Comparison of ENCODE assay signal across 14 cellular contexts in genomic region chr11:6608726-6609501, GRCh38. TPM values are rescaled to one million over a fixed set of nuclear protein-coding genes. Genes with fewer than 3 reads are reported as not detected.
DNase-seq lines count a peak whose midpoint lies in the region; ATAC-seq and TF ChIP-seq lines count a peak whose summit lies in the region.
"Had no signal": no experiment of that assay in that cellular context is flagged by ENCODE, and none has a peak within 500 bp of the region (broad histone marks: within the 10 kb centered on the region; RNA-seq: fewer than 3 reads in every experiment).

No MANE protein-coding gene starts in this region.

- peak overlapping the region in 3 of 10 donors; percentile 2 to 67 (median 49) for H3K4me3 Mint-ChIP-seq in naive thymus-derived CD8-positive, alpha-beta T cell

- TF ChIP-seq CTCF in heart left ventricle (IDR thresholded peaks at IDR 0.05) (no peak), ascending aorta (IDR thresholded peaks at IDR 0.05) (no peak), uterus (IDR thresholded peaks at IDR 0.05) (no peak)

- H3K4me1 Mint-ChIP-seq in naive thymus-derived CD8-positive, alpha-beta T cell, result peaks cover 19 to 45% (median 27%) of the 10 kb centered on the region in 4 donors

- peaks cover 15 to 86% (median 57%) of the 10 kb centered on the region in 12 donors for H3K4me1 ChIP-seq in heart left ventricle
- peaks cover 25 to 46% of the 10 kb centered on the region in 2 donors for H3K4me1 ChIP-seq in ascending aorta
- peaks cover 13 to 27% of the 10 kb centered on the region in 2 donors for H3K4me1 ChIP-seq in uterus

- intact Hi-C loops in heart left ventricle (cut with DNase I) (no loop called here), Right ventricle myocardium superior (cut with DNase I) (no loop called here), ascending aorta (cut with DNase I) (loop anchor here (10.0 kb wide), 1 partner anchor 1376 kb away; the partner anchor contains the start of gene EIF3F), uterus (cut with DNase I; ENCODE audit: low total_unique reads) (no loop called here)

- DNase-seq in heart left ventricle, result peak in 1 of 5 donors; percentile 7
- DNase-seq in Right ventricle myocardium superior, result no peak
- peak in 1 of 2 donors; percentile 76 for DNase-seq in ascending aorta (ENCODE audit: low spot score in 2 of 2)
- peak in 1 of 10 donors; percentile 3 for DNase-seq in naive thymus-derived CD8-positive, alpha-beta T cell
- peak in 1 of 2 donors; percentile 77 for DNase-seq in uterus
- no peak for DNase-seq in ureter (ENCODE audit: low spot score)
- no peak for DNase-seq in SIG-M5 (lab: John Stamatoyannopoulos, UW)
- no peak for DNase-seq in NCI-H1092 (lab: John Stamatoyannopoulos, UW)
- DNase-seq: NCI-H1417; NK-92 treated with Interleukin-12 subunit alpha and Interleukin-12 subunit beta, amount 100 ng/mL, for 24 hours; stimulated activated CD4-positive, alpha-beta T cell treated with anti-CD3 and anti-CD28 coated beads, Interleukin-4, amount 100 ng/mL, for 4 hours; T1000 had no signal

- no peak overlapping the region for H3K4me3 ChIP-seq in heart left ventricle
- H3K4me3 ChIP-seq in ascending aorta, result peak overlapping the region in 1 of 2 donors; percentile 95
- H3K4me3 ChIP-seq in uterus, result no peak overlapping the region

- ATAC-seq in heart left ventricle (no peak), Right ventricle myocardium superior (ENCODE audit: poor library complexity) (no peak)
- no peak for ATAC-seq in naive thymus-derived CD8-positive, alpha-beta T cell

- TF ChIP-seq POLR2A in heart left ventricle (IDR thresholded peaks at IDR 0.05), result no peak
- TF ChIP-seq POLR2A in uterus (IDR thresholded peaks at IDR 0.05), result peak in 1 of 2 donors; percentile 6

- H3K27ac Mint-ChIP-seq in naive thymus-derived CD8-positive, alpha-beta T cell, result peak overlapping the region in 7 of 10 donors; percentile 26 to 98 (median 78)

- H3K9me3 ChIP-seq in heart left ventricle, result no peaks in the 10 kb centered on the region
- no peaks in the 10 kb centered on the region for H3K9me3 ChIP-seq in ascending aorta
- no peaks in the 10 kb centered on the region for H3K9me3 ChIP-seq in uterus
- H3K9me3 ChIP-seq: BLaER1 treated with 17β-estradiol and CSF1 and Interleukin-3, amounts not matched to agents 10 nM and 100 nM had no signal

- POLR2A ChIA-PET in naive thymus-derived CD8-positive, alpha-beta T cell (lab: Charles Lee), result interaction anchor here (1.1 to 2.1 kb wide), 5 partner anchors 11 to 206 kb away, joined by 3 to 8 read pairs (median 6); partner anchors contain the start of genes MRPL17 and TPP1

- WGBS in heart left ventricle, 4 donors, result 83 to 91% (median 85%) methylated on average over 14 of the region's 14 CpGs

- H3K36me3 ChIP-seq in heart left ventricle (peaks cover 0 to 54% (median 44%) of the 10 kb centered on the region in 9 donors), ascending aorta (peaks cover 34 to 39% of the 10 kb centered on the region in 2 donors), uterus (no peaks in the 10 kb centered on the region)

- no peaks in the 10 kb centered on the region for H3K27me3 ChIP-seq in heart left ventricle
- H3K27me3 ChIP-seq in ascending aorta, result no peaks in the 10 kb centered on the region
- no peaks in the 10 kb centered on the region for H3K27me3 ChIP-seq in uterus
- H3K27me3 ChIP-seq: BLaER1 treated with 17β-estradiol and CSF1 and Interleukin-3, amounts not matched to agents 10 nM and 100 nM had no signal

- H3K9me3 Mint-ChIP-seq in naive thymus-derived CD8-positive, alpha-beta T cell, result no peaks in the 10 kb centered on the region
- H3K9me3 Mint-ChIP-seq: activated T-helper 1 cell treated with anti-CD3 and anti-CD28 coated beads, Interleukin-12 subunit alpha, Interleukin-12 subunit beta, Interleukin-2, Interleukin-4 antibody, amounts not matched to agents 30 ng/mL and 10 ng/mL and 1 ng/mL, durations not matched to agents 14 hours and 24 hours and 36 hours had no signal

- peak overlapping the region in 8 of 12 donors; percentile 2 to 99 (median 98) for H3K27ac ChIP-seq in heart left ventricle
- peak overlapping the region; percentile 95 to 97 for H3K27ac ChIP-seq in ascending aorta
- H3K27ac ChIP-seq in uterus, result peak overlapping the region; percentile 97 to 99
- H3K27ac ChIP-seq: BLaER1 treated with 17β-estradiol and CSF1 and Interleukin-3, amounts not matched to agents 10 nM and 100 nM had no signal

- H3K27me3 Mint-ChIP-seq in naive thymus-derived CD8-positive, alpha-beta T cell, result no peaks in the 10 kb centered on the region

- H3K36me3 Mint-ChIP-seq in naive thymus-derived CD8-positive, alpha-beta T cell, result peaks cover 0 to 37% (median 7%) of the 10 kb centered on the region in 3 donors

RNA-seq across cellular contexts. Expression of gene TAF10, which starts 3.1 kb away (rescaled TPM):
- total RNA-seq in heart left ventricle (100 to 1,000 TPM in 4 of 9 donors, 10 to 100 TPM in 5; 42.3 to 153 (median 99.0) TPM), Right ventricle myocardium superior (83.6 TPM), ascending aorta (76.0 TPM), uterus (100 to 1,000 TPM in 2 of 4 donors, 10 to 100 TPM in 2; 11.5 to 137 (median 67.1) TPM), ureter (176 TPM)
- polyA plus RNA-seq in heart left ventricle, result 100 to 1,000 TPM in 1 of 2 donors, 10 to 100 TPM in 1; 50.8 to 155 TPM
- total RNA-seq in naive thymus-derived CD8-positive, alpha-beta T cell, result 100 to 1,000 TPM; 107 to 116 TPM
- 100 to 1,000 TPM; 247 to 332 (median 249) TPM for polyA plus RNA-seq in naive thymus-derived CD8-positive, alpha-beta T cell

RNA-seq across cellular contexts. Expression of gene ILK, which starts 5.3 kb away (rescaled TPM):
- 100 to 1,000 TPM; 177 to 259 (median 222) TPM for total RNA-seq in heart left ventricle
- polyA plus RNA-seq in heart left ventricle, result 100 to 1,000 TPM; 220 to 288 TPM
- 191 TPM for total RNA-seq in Right ventricle myocardium superior
- 183 TPM for total RNA-seq in ascending aorta
- total RNA-seq in naive thymus-derived CD8-positive, alpha-beta T cell, result 10 to 100 TPM; 88.5 to 93.5 TPM
- 10 to 100 TPM; 63.7 to 72.5 (median 68.5) TPM for polyA plus RNA-seq in naive thymus-derived CD8-positive, alpha-beta T cell
- total RNA-seq in uterus, result 100 to 1,000 TPM; 205 to 336 (median 279) TPM
- total RNA-seq in ureter, result 192 TPM

RNA-seq across cellular contexts. Expression of gene RRP8, which starts 5.5 kb away (rescaled TPM):
- total RNA-seq in heart left ventricle (10 to 100 TPM; 11.2 to 23.5 (median 18.0) TPM), Right ventricle myocardium superior (19.8 TPM), ascending aorta (9.2 TPM), uterus (10 to 100 TPM; 12.6 to 41.2 (median 26.9) TPM), ureter (28.0 TPM)
- 10 to 100 TPM; 16.6 to 17.4 TPM for polyA plus RNA-seq in heart left ventricle
- 10 to 100 TPM; 35.3 to 35.7 TPM for total RNA-seq in naive thymus-derived CD8-positive, alpha-beta T cell
- polyA plus RNA-seq in naive thymus-derived CD8-positive, alpha-beta T cell, result 10 to 100 TPM; 17.8 to 25.9 (median 20.9) TPM

RNA-seq across cellular contexts. Expression of gene TPP1, which starts 10.3 kb away (rescaled TPM):
- 100 to 1,000 TPM in 2 of 9 donors, 10 to 100 TPM in 7; 48.7 to 169 (median 81.2) TPM for total RNA-seq in heart left ventricle
- 10 to 100 TPM; 38.5 to 39.5 TPM for polyA plus RNA-seq in heart left ventricle
- total RNA-seq in Right ventricle myocardium superior, result 71.5 TPM
- total RNA-seq in ascending aorta, result 96.7 TPM
- total RNA-seq in naive thymus-derived CD8-positive, alpha-beta T cell, result 100 to 1,000 TPM; 130 TPM
- 100 to 1,000 TPM in 1 of 3 donors, 10 to 100 TPM in 2; 84.8 to 107 (median 85.1) TPM for polyA plus RNA-seq in naive thymus-derived CD8-positive, alpha-beta T cell
- total RNA-seq in uterus, result 10 to 100 TPM; 27.1 to 74.9 (median 40.7) TPM
- total RNA-seq in ureter, result 60.0 TPM

RNA-seq across cellular contexts. Expression of gene DCHS1, which starts 46.7 kb away (rescaled TPM):
- total RNA-seq in heart left ventricle, result 10 to 100 TPM in 6 of 9 donors, 1 to 10 TPM in 3; 5.5 to 19.6 (median 11.4) TPM
- polyA plus RNA-seq in heart left ventricle, result 1 to 10 TPM; 3.6 to 6.6 TPM
- total RNA-seq in Right ventricle myocardium superior, result 9.6 TPM
- total RNA-seq in ascending aorta, result 58.0 TPM
- 10 to 100 TPM; 14.4 to 14.9 TPM for total RNA-seq in naive thymus-derived CD8-positive, alpha-beta T cell
- polyA plus RNA-seq in naive thymus-derived CD8-positive, alpha-beta T cell, result 1 to 10 TPM; 2.2 to 6.1 (median 2.9) TPM
- 100 to 1,000 TPM in 1 of 4 donors, 10 to 100 TPM in 3; 26.8 to 125 (median 73.6) TPM for total RNA-seq in uterus
- total RNA-seq in ureter, result 26.0 TPM
